Comparison of ENCODE assay signal across 2 cellular contexts in genomic region chr16:20812510-20812909, GRCh38.
A peak's percentile ranks its signal among the peaks of the same experiment; 100 is the strongest.
TF ChIP-seq lines count a peak whose summit lies in the region.

No MANE protein-coding gene starts in this region.

TF ChIP-seq in IMR-90, 13 proteins besides CTCF, POLR2A, EP300 and RAD21:
- TF ChIP-seq FOS (IDR thresholded peaks at IDR 0.05; ENCODE audit: low read depth, low read length) (no peak), RCOR1 (IDR thresholded peaks at IDR 0.05; ENCODE audit: insufficient replicate concordance, low read length) (no peak), RFX5 (IDR thresholded peaks at IDR 0.05; ENCODE audit: low read depth, low read length) (no peak), BHLHE40 (IDR thresholded peaks at IDR 0.05; ENCODE audit: low read depth, low read length) (no peak), MAFK (IDR thresholded peaks at IDR 0.05; ENCODE audit: low read depth, low read length) (no peak), NFE2L2 (IDR thresholded peaks at IDR 0.05; ENCODE audit: low read depth, low read length) (no peak), CEBPB (IDR thresholded peaks at IDR 0.05; ENCODE audit: low read depth, low read length) (no peak), USF2 (IDR thresholded peaks at IDR 0.05; ENCODE audit: low read depth, low read length) (no peak), CHD1 (IDR thresholded peaks at IDR 0.05; ENCODE audit: low read depth, low read length) (no peak), MXI1 (IDR thresholded peaks at IDR 0.05; ENCODE audit: borderline replicate concordance, low read depth, low read length) (no peak), ELK1 (IDR thresholded peaks at IDR 0.05; ENCODE audit: borderline replicate concordance, low read depth, low read length) (no peak), SMC3 (IDR thresholded peaks at IDR 0.05; ENCODE audit: low read depth, low read length) (no peak), MAZ (IDR thresholded peaks at IDR 0.05; ENCODE audit: borderline replicate concordance, low read depth, low read length) (no peak)
TF ChIP-seq in IMR-90: peak in this region for 0.

TF ChIP-seq in K562, 482 proteins besides CTCF, POLR2A, EP300 and RAD21:
- TF ChIP-seq SMARCA5 (IDR thresholded peaks at IDR 0.05): no peak
- no peak for TF ChIP-seq NR1H2 (CRISPR knock-in tag; IDR thresholded peaks at IDR 0.05)
- TF ChIP-seq DLX4 (CRISPR knock-in tag; IDR thresholded peaks at IDR 0.05): no peak
- peak; percentile 53 for TF ChIP-seq NFIX (CRISPR knock-in tag; IDR thresholded peaks at IDR 0.05; ENCODE audit: low read depth)
- TF ChIP-seq PPARD (CRISPR knock-in tag; IDR thresholded peaks at IDR 0.05): no peak
- peak; percentile 95 for TF ChIP-seq NFIC (IDR thresholded peaks at IDR 0.05)
- no peak for TF ChIP-seq ZBTB1 (CRISPR knock-in tag; IDR thresholded peaks at IDR 0.05; ENCODE audit: borderline replicate concordance, low read depth)
- no peak for TF ChIP-seq ZNF551 (CRISPR knock-in tag; IDR thresholded peaks at IDR 0.05)
- no peak for TF ChIP-seq PML (IDR thresholded peaks at IDR 0.05; ENCODE audit: low read length)
